Comparison of ENCODE assay signal across 8 cellular contexts in genomic region chr2:12728221-12728777, GRCh38. TPM values are rescaled to one million over a fixed set of nuclear protein-coding genes. Genes with fewer than 3 reads are reported as not detected.
DNase-seq lines count a peak whose midpoint lies in the region; ATAC-seq and TF ChIP-seq lines count a peak whose summit lies in the region.

No MANE protein-coding gene starts in this region.

- 67% methylated on average over 9 of the region's 9 CpGs for WGBS in suprapubic skin

- TF ChIP-seq POLR2A in suprapubic skin (IDR thresholded peaks at IDR 0.05), result no peak

- H3K9me3 Mint-ChIP-seq in CD4-positive, CD25-positive, alpha-beta regulatory T cell, result no peaks in the 10 kb centered on the region
- H3K9me3 Mint-ChIP-seq in activated T-cell treated with anti-CD3 and anti-CD28 coated beads, Interleukin-2, amount 50 U/mL, for 72 hours, result no peaks in the 10 kb centered on the region

- peak overlapping the region; percentile 89 to 95 (median 91) for H3K27ac Mint-ChIP-seq in CD4-positive, CD25-positive, alpha-beta regulatory T cell
- H3K27ac Mint-ChIP-seq in activated T-cell treated with anti-CD3 and anti-CD28 coated beads, Interleukin-2, amount 50 U/mL, for 72 hours, result peak overlapping the region; percentile 36

- H3K4me1 Mint-ChIP-seq in CD4-positive, CD25-positive, alpha-beta regulatory T cell, result peaks cover 45 to 100% (median 79%) of the 10 kb centered on the region in 4 donors
- H3K4me1 Mint-ChIP-seq in activated T-cell treated with anti-CD3 and anti-CD28 coated beads, Interleukin-2, amount 50 U/mL, for 72 hours (ENCODE audit: low read depth), result peaks cover 66% of the 10 kb centered on the region

- peaks cover 89% of the 10 kb centered on the region for H3K36me3 ChIP-seq in CD4-positive, CD25-positive, alpha-beta regulatory T cell (ENCODE audit: control insufficient read depth, insufficient read depth, low read length)
- H3K36me3 ChIP-seq in suprapubic skin, result peaks cover 6% of the 10 kb centered on the region

- H3K27me3 ChIP-seq in CD4-positive, CD25-positive, alpha-beta regulatory T cell (ENCODE audit: control insufficient read depth, insufficient read depth, low read length), result no peaks in the 10 kb centered on the region
- H3K27me3 ChIP-seq in suprapubic skin, result no peaks in the 10 kb centered on the region

- H3K4me3 ChIP-seq in CD4-positive, CD25-positive, alpha-beta regulatory T cell (ENCODE audit: low read depth, low read length), result peak overlapping the region; percentile 66
- H3K4me3 ChIP-seq in suprapubic skin, result no peak overlapping the region

- H3K27me3 Mint-ChIP-seq in CD4-positive, CD25-positive, alpha-beta regulatory T cell, result no peaks in the 10 kb centered on the region
- no peaks in the 10 kb centered on the region for H3K27me3 Mint-ChIP-seq in activated T-cell treated with anti-CD3 and anti-CD28 coated beads, Interleukin-2, amount 50 U/mL, for 72 hours (ENCODE audit: low read depth)

- peak overlapping the region; percentile 77 for H3K27ac ChIP-seq in CD4-positive, CD25-positive, alpha-beta regulatory T cell (ENCODE audit: insufficient read depth, low read length, poor library complexity, severe bottlenecking)
- no peak overlapping the region for H3K27ac ChIP-seq in suprapubic skin

- peak overlapping the region; percentile 77 to 97 (median 80) for H3K4me3 Mint-ChIP-seq in CD4-positive, CD25-positive, alpha-beta regulatory T cell
- peak overlapping the region; percentile 62 to 64 for H3K4me3 Mint-ChIP-seq in activated T-cell treated with anti-CD3 and anti-CD28 coated beads, Interleukin-2, amount 50 U/mL, for 72 hours

- H3K36me3 Mint-ChIP-seq in CD4-positive, CD25-positive, alpha-beta regulatory T cell, result peaks cover 70% of the 10 kb centered on the region
- H3K36me3 Mint-ChIP-seq in activated T-cell treated with anti-CD3 and anti-CD28 coated beads, Interleukin-2, amount 50 U/mL, for 72 hours (ENCODE audit: insufficient read depth in 2 of 2), result no peaks in the 10 kb centered on the region

- peaks cover 92% of the 10 kb centered on the region for H3K4me1 ChIP-seq in CD4-positive, CD25-positive, alpha-beta regulatory T cell (ENCODE audit: control insufficient read depth, insufficient read depth, low read length, poor library complexity, severe bottlenecking)
- H3K4me1 ChIP-seq in suprapubic skin, result peaks cover 29% of the 10 kb centered on the region

- TF ChIP-seq EP300 in suprapubic skin (IDR thresholded peaks at IDR 0.05), result no peak

- peak; percentile 74 to 78 for ATAC-seq in CD4-positive, CD25-positive, alpha-beta regulatory T cell (ENCODE audit: low read depth in 2 of 2)
- peak; percentile 87 for ATAC-seq in GM21367 (IDR thresholded peaks at IDR 0.05; ENCODE audit: unreplicated experiment)
- peak; percentile 85 for ATAC-seq in HG03565 (IDR thresholded peaks at IDR 0.05; ENCODE audit: unreplicated experiment)
- peak; percentile 83 to 90 for ATAC-seq in activated T-cell treated with anti-CD3 and anti-CD28 coated beads, Interleukin-2, amount 50 U/mL, for 72 hours (replicated peaks in 1 of 2)
- ATAC-seq in stimulated activated naive CD8-positive, alpha-beta T cell treated with anti-CD3 and anti-CD28 coated beads, Interleukin-15, Interleukin-2, amounts not matched to agents 100 U/mL and 50 U/mL, for 24 hours, result peak; percentile 84

- TF ChIP-seq CTCF in suprapubic skin (IDR thresholded peaks at IDR 0.05), result no peak

- H3K9me3 ChIP-seq in CD4-positive, CD25-positive, alpha-beta regulatory T cell (ENCODE audit: control insufficient read depth in 2 of 2, low read length in 2 of 2), result no peaks in the 10 kb centered on the region
- H3K9me3 ChIP-seq in suprapubic skin, result no peaks in the 10 kb centered on the region

- DNase-seq in CD4-positive, CD25-positive, alpha-beta regulatory T cell, result peak; percentile 47 to 90 (median 74)
- DNase-seq in activated T-cell treated with anti-CD3 and anti-CD28 coated beads, Interleukin-2, amount 50 U/mL, for 72 hours, result peak; percentile 51 to 53
- peak; percentile 47 for DNase-seq in stimulated activated naive CD8-positive, alpha-beta T cell treated with anti-CD3 and anti-CD28 coated beads, Interleukin-15, Interleukin-2, amounts not matched to agents 100 U/mL and 50 U/mL, for 24 hours
- DNase-seq in NCI-H510A (lab: John Stamatoyannopoulos, UW) (no peak), suprapubic skin (ENCODE audit: low spot score in 2 of 2) (no peak), NCI-H774 (lab: John Stamatoyannopoulos, UW) (no peak)

RNA-seq across cellular contexts. Expression of gene TRIB2, which starts 11.6 kb away (rescaled TPM):
- total RNA-seq in CD4-positive, CD25-positive, alpha-beta regulatory T cell, result 180 TPM
- 100 to 1,000 TPM in 3 of 4 donors, 10 to 100 TPM in 1; 87.6 to 131 (median 109) TPM for polyA plus RNA-seq in CD4-positive, CD25-positive, alpha-beta regulatory T cell
- total RNA-seq in activated T-cell treated with anti-CD3 and anti-CD28 coated beads, Interleukin-2, amount 50 U/mL, for 72 hours, result 1 to 10 TPM; 2.4 to 4.1 TPM
- 10 to 100 TPM; 29.7 to 61.3 (median 40.6) TPM for total RNA-seq in suprapubic skin

Comparison
In these comparisons a context has a peak if more than half of its experiments do, and no peak if none do; other contexts are left out.
1. DNase-seq: peak in CD4-positive, CD25-positive, alpha-beta regulatory T cell (3 of 3), activated T-cell treated with anti-CD3 and anti-CD28 coated beads, Interleukin-2, amount 50 U/mL, for 72 hours (2 of 2) and stimulated activated naive CD8-positive, alpha-beta T cell treated with anti-CD3 and anti-CD28 coated beads, Interleukin-15, Interleukin-2, amounts not matched to agents 100 U/mL and 50 U/mL, for 24 hours (single experiment); none in NCI-H510A (single experiment), suprapubic skin (0 of 2) and NCI-H774 (single experiment).
2. RNA of gene TRIB2, which starts 11.6 kb away (total RNA-seq): 180 TPM in CD4-positive, CD25-positive, alpha-beta regulatory T cell (single experiment) and 29.7 to 61.3 TPM in suprapubic skin; 2.4 to 4.1 TPM in activated T-cell treated with anti-CD3 and anti-CD28 coated beads, Interleukin-2, amount 50 U/mL, for 72 hours; every median in the first group is over 4 times any median in the second.
3. Peak in every context shown above with its lines, with median percentiles within 50 percentile points of each other: ATAC-seq.